In the genomic region with DNA sequence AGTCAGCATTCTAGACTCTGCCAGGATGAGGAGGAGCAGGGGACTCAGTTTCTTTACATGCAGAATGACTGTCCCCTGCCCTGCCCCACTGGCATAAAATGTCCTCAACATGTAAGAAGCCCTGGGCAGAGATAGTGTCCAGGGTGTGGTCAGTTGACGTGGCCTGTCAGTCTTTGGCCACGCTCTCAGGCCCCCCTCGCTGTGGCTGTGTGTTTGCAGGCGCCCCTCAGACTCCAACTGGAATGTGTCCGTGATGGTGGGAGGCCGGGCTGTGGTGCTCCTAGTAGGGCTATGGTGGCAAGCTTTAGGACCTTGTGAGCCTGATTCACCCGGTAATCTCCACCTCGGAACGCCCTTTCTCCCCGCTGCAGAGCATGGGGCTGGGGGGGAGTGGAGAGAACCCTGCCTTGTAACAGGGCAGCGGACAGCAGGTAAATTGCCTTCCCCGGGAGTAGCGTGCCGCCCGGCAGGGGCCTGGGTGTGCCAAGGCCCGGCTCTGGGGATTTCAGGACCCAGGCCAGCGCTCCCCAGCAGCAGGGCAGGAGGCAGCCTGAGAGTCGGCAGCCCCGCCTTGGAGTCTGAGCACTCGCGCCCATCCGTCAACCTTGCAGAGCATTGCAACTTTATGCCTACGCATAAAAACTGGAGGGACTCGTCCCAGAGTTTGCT, we compare ENCODE assay signal across 9 cellular contexts.
DNase-seq lines count a peak whose midpoint lies in the region; ATAC-seq and TF ChIP-seq lines count a peak whose summit lies in the region.
"Had no signal": no experiment of that assay in that cellular context is flagged by ENCODE, and none has a peak within 500 bp of the region (broad histone marks: within the 10 kb centered on the region; RNA-seq: fewer than 3 reads in every experiment).

No MANE protein-coding gene starts in this region.

- no peak overlapping the region for H2AFZ ChIP-seq in Karpas-422 (ENCODE audit: low read length)

- H3K79me2 ChIP-seq in Karpas-422 (ENCODE audit: low read length), result no peaks in the 10 kb centered on the region

- H3K36me3 ChIP-seq in left ventricle myocardium inferior (no peaks in the 10 kb centered on the region), iPS DF 6.9 (ENCODE audit: control insufficient read depth, insufficient read depth, low read length) (no peaks in the 10 kb centered on the region), Karpas-422 (ENCODE audit: insufficient read depth, low read length) (no peaks in the 10 kb centered on the region)

- no peak overlapping the region for H3K27ac ChIP-seq in left ventricle myocardium inferior (replicated peaks)
- H3K27ac ChIP-seq in iPS DF 6.9 (ENCODE audit: low read length), result no peak overlapping the region
- no peak overlapping the region for H3K27ac ChIP-seq in Karpas-422 (ENCODE audit: low read length)

- no CpG with 5 or more reads among the region's 24 CpGs for WGBS in iPS DF 6.9 (ENCODE audit: insufficient coverage, insufficient read length)

- no peaks in the 10 kb centered on the region for H3K9me2 ChIP-seq in Karpas-422 (replicated peaks; ENCODE audit: insufficient read depth, low read length)

- H3K9ac ChIP-seq in Karpas-422 (ENCODE audit: low read length), result no peak overlapping the region

- peaks cover 100% of the 10 kb centered on the region for H3K27me3 ChIP-seq in left ventricle myocardium inferior (ENCODE audit: low read depth)
- no peaks in the 10 kb centered on the region for H3K27me3 ChIP-seq in iPS DF 6.9 (ENCODE audit: control insufficient read depth, insufficient read depth, low read length)
- no peaks in the 10 kb centered on the region for H3K27me3 ChIP-seq in Karpas-422 (ENCODE audit: low read length)

- no peak for TF ChIP-seq CTCF in left ventricle myocardium inferior (IDR thresholded peaks at IDR 0.05; ENCODE audit: borderline replicate concordance)

- no peak overlapping the region for H3K4me3 ChIP-seq in left ventricle myocardium inferior
- no peak overlapping the region for H3K4me3 ChIP-seq in iPS DF 6.9 (ENCODE audit: low read length)
- H3K4me3 ChIP-seq in Karpas-422 (ENCODE audit: low read length), result no peak overlapping the region

- peak; percentile 47 for DNase-seq in Right ventricle myocardium inferior (ENCODE audit: missing footprints)
- DNase-seq in left ventricle myocardium inferior, result no peak
- peak; percentile 6 for DNase-seq in activated CD4-positive, alpha-beta T cell treated with anti-CD3 and anti-CD28 coated beads, Interleukin-2, amount 50 U/mL, for 48 hours
- DNase-seq in iPS DF 6.9 (ENCODE audit: low read depth, low spot score), result peak; percentile 55
- DNase-seq in ureter (ENCODE audit: low spot score), result peak; percentile 50
- no peak for DNase-seq in Karpas-422
- DNase-seq in effector CD8-positive, alpha-beta T cell (lab: John Stamatoyannopoulos, UW), result no peak
- no peak for DNase-seq in NOMO-1 treated with dmso at 0.1 percent for 144 hours (lab: John Stamatoyannopoulos, UW; ENCODE audit: unreplicated experiment)
- DNase-seq: T-helper 9 cell had no signal

- H3K9me3 ChIP-seq in left ventricle myocardium inferior (replicated peaks) (no peaks in the 10 kb centered on the region), iPS DF 6.9 (ENCODE audit: control insufficient read depth, insufficient read depth, low read length) (no peaks in the 10 kb centered on the region), Karpas-422 (ENCODE audit: low read length) (no peaks in the 10 kb centered on the region)

- H4K20me1 ChIP-seq in Karpas-422 (ENCODE audit: insufficient read depth, low read depth, low read length), result no peaks in the 10 kb centered on the region

- no peaks in the 10 kb centered on the region for H3K4me1 ChIP-seq in left ventricle myocardium inferior
- H3K4me1 ChIP-seq in iPS DF 6.9 (ENCODE audit: control insufficient read depth, insufficient read depth, low read length), result peaks cover 2% of the 10 kb centered on the region
- H3K4me1 ChIP-seq in Karpas-422 (ENCODE audit: low read length), result no peaks in the 10 kb centered on the region

- no peak overlapping the region for H3K4me2 ChIP-seq in Karpas-422 (ENCODE audit: low read depth, low read length, poor library complexity, severe bottlenecking)

- intact Hi-C loops in Right ventricle myocardium inferior (cut with DNase I), result no loop called here
- intact Hi-C loops in left ventricle myocardium inferior (cut with micrococcal nuclease), result no loop called here

- ATAC-seq in Right ventricle myocardium inferior, result no peak

Comparison
In these comparisons a context has a peak if more than half of its experiments do, and no peak if none do; other contexts are left out.
1. DNase-seq: peak in Right ventricle myocardium inferior (single experiment), activated CD4-positive, alpha-beta T cell treated with anti-CD3 and anti-CD28 coated beads, Interleukin-2, amount 50 U/mL, for 48 hours (2 of 2), iPS DF 6.9 (single experiment) and ureter (single experiment); none in left ventricle myocardium inferior (single experiment), Karpas-422 (single experiment), effector CD8-positive, alpha-beta T cell (single experiment) and NOMO-1 treated with dmso at 0.1 percent for 144 hours (single experiment).